ENCODE assay signal across 10 cellular contexts in genomic region chr16:4679854-4680636, GRCh38. TPM values are rescaled to one million over a fixed set of nuclear protein-coding genes. Genes with fewer than 3 reads are reported as not detected.
DNase-seq lines count a peak whose midpoint lies in the region; ATAC-seq and TF ChIP-seq lines count a peak whose summit lies in the region.
"Had no signal": no experiment of that assay in that cellular context is flagged by ENCODE, and none has a peak within 500 bp of the region (broad histone marks: within the 10 kb centered on the region; RNA-seq: fewer than 3 reads in every experiment).

No MANE protein-coding gene starts in this region.

- peaks cover 17% of the 10 kb centered on the region for H3K79me2 ChIP-seq in mammary epithelial cell (ENCODE audit: insufficient read depth, low read length)

- H3K27ac ChIP-seq in mammary epithelial cell (ENCODE audit: insufficient read depth, low read depth, low read length) (peak overlapping the region; percentile 77), lower lobe of right lung (peak overlapping the region; percentile 86), thyroid gland (peak overlapping the region; percentile 28 to 74 (median 56))

- intact Hi-C loops in mammary epithelial cell (cut with micrococcal nuclease) (no loop called here), lower lobe of right lung (cut with DNase I) (no loop called here), thyroid gland (cut with DNase I) (no loop called here)

- peak overlapping the region; percentile 79 for H2AFZ ChIP-seq in mammary epithelial cell (ENCODE audit: low read depth, low read length)

- H3K4me1 ChIP-seq in mammary epithelial cell (ENCODE audit: insufficient read depth, low read length) (peaks cover 53% of the 10 kb centered on the region), lower lobe of right lung (peaks cover 54% of the 10 kb centered on the region), thyroid gland (peaks cover 26 to 31% of the 10 kb centered on the region in 2 donors)

- ATAC-seq in lower lobe of right lung, result peak; percentile 76 to 79
- ATAC-seq in HG02571 (IDR thresholded peaks at IDR 0.05; ENCODE audit: unreplicated experiment), result no peak

- H3K4me2 ChIP-seq in mammary epithelial cell (ENCODE audit: insufficient read depth, low read depth, low read length), result peak overlapping the region; percentile 98

- TF ChIP-seq CTCF in mammary epithelial cell (conservative IDR thresholded peaks at IDR 0.05 in 1 of 2, IDR thresholded peaks at IDR 0.05 in 1 of 2; ENCODE audit: extremely low read depth in 1 of 2, insufficient read depth in 1 of 2, low read depth in 1 of 2, low read length in 2 of 2) (no peak), lower lobe of right lung (IDR thresholded peaks at IDR 0.05) (no peak), thyroid gland (IDR thresholded peaks at IDR 0.05) (no peak), GM10248 (IDR thresholded peaks at IDR 0.05; ENCODE audit: control extremely low read depth, extremely low read depth, low read depth, missing control alignments) (no peak)

- no peak for TF ChIP-seq POLR2A in thyroid gland (IDR thresholded peaks at IDR 0.05)

- no peaks in the 10 kb centered on the region for H3K9me3 ChIP-seq in mammary epithelial cell (replicated peaks; ENCODE audit: insufficient read depth, low read length)
- H3K9me3 ChIP-seq in lower lobe of right lung, result no peaks in the 10 kb centered on the region
- H3K9me3 ChIP-seq in thyroid gland, result no peaks in the 10 kb centered on the region

- DNase-seq in NCI-H2029 (lab: John Stamatoyannopoulos, UW), result peak; percentile 31
- DNase-seq in NCI-H2029 treated with DMSO at 0.1 percent for 48 hours (lab: John Stamatoyannopoulos, UW), result no peak
- DNase-seq in mammary epithelial cell, result peak; percentile 96
- DNase-seq in lower lobe of right lung, result peak; percentile 92
- DNase-seq in thyroid gland, result peak; percentile 43 to 58
- no peak for DNase-seq in DMS153 treated with DMSO at 0.1 percent for 48 hours (lab: John Stamatoyannopoulos, UW; ENCODE audit: unreplicated experiment)
- no peak for DNase-seq in GM10248 (ENCODE audit: extremely low spot score)
- DNase-seq: 8988T, NCI-H1417 treated with DMSO at 0.1 percent for 48 hours had no signal

- POLR2A ChIA-PET in GM10248 (lab: Yijun Ruan, JAX), result no interaction called here

- peaks cover 14% of the 10 kb centered on the region for H3K36me3 ChIP-seq in mammary epithelial cell (ENCODE audit: insufficient read depth, low read length)
- peaks cover 84% of the 10 kb centered on the region for H3K36me3 ChIP-seq in lower lobe of right lung
- peaks cover 29% of the 10 kb centered on the region in 2 donors for H3K36me3 ChIP-seq in thyroid gland

- BruUV-seq in mammary epithelial cell (replicated peaks; lab: Mats Ljungman, UMichigan), result no TSS peak

- H3K4me3 ChIP-seq in mammary epithelial cell (replicated peaks in 1 of 3; ENCODE audit: insufficient read depth in 1 of 3, low read depth in 2 of 3, low read length in 3 of 3) (peak overlapping the region; percentile 44 to 62 (median 51)), lower lobe of right lung (peak overlapping the region; percentile 49), thyroid gland (replicated peaks in 1 of 3) (peak overlapping the region in 1 of 3 donors; percentile 13)

- no peak overlapping the region for H3K9ac ChIP-seq in mammary epithelial cell (ENCODE audit: insufficient read depth, low read length)

- under 1% methylated on average over 37 of the region's 47 CpGs for WGBS in mammary epithelial cell (ENCODE audit: low coverage, missing lambda C conversion rate)
- WGBS in thyroid gland, 2 donors, result 76 to 77% methylated on average over 43 to 47 of the region's 47 CpGs

- in situ Hi-C loops in mammary epithelial cell (cut with MboI; ENCODE audit: low sequenced_read_pairs in 2 of 2), result no loop called here

- dilution Hi-C loops in mammary epithelial cell (cut with HindIII; ENCODE audit: low sequenced_read_pairs), result no loop called here

- H3K27me3 ChIP-seq in mammary epithelial cell (ENCODE audit: insufficient read depth, low read length) (no peaks in the 10 kb centered on the region), lower lobe of right lung (ENCODE audit: low read depth) (no peaks in the 10 kb centered on the region), thyroid gland (no peaks in the 10 kb centered on the region)

- CTCF ChIA-PET in mammary epithelial cell (lab: Charles Lee; ENCODE audit: low non-redundant PET), result no interaction called here
- CTCF ChIA-PET in GM10248 (lab: Yijun Ruan, JAX), result interaction anchor here (0.9 to 1.6 kb wide), 5 partner anchors 10 to 64 kb away, joined by 3 to 4 read pairs (median 3); no protein-coding TSS in a partner anchor

- no peaks in the 10 kb centered on the region for H4K20me1 ChIP-seq in mammary epithelial cell (ENCODE audit: insufficient read depth, low read length)

RNA-seq across cellular contexts. Expression of gene NUDT16L1, which starts 13.3 kb away (rescaled TPM):
- total RNA-seq in mammary epithelial cell (10 to 100 TPM; 13.5 to 26.2 TPM), lower lobe of right lung (27.3 TPM), thyroid gland (10 to 100 TPM; 27.0 to 61.1 (median 38.9) TPM)
- 34.3 TPM for polyA plus RNA-seq in mammary epithelial cell
- polyA minus RNA-seq in mammary epithelial cell, result 15.6 TPM

RNA-seq across cellular contexts. Expression of gene ANKS3, which starts 54.0 kb away (rescaled TPM):
- total RNA-seq in mammary epithelial cell (10 to 100 TPM; 14.5 to 24.3 TPM), lower lobe of right lung (20.6 TPM), thyroid gland (10 to 100 TPM; 22.9 to 35.3 (median 25.1) TPM)
- polyA plus RNA-seq in mammary epithelial cell, result 9.4 TPM
- 13.3 TPM for polyA minus RNA-seq in mammary epithelial cell

RNA-seq across cellular contexts. Expression of gene DNAAF8, which starts 54.3 kb away (rescaled TPM):
- total RNA-seq in mammary epithelial cell, result under 1 TPM; 0.17 to 0.71 TPM
- 0.51 TPM for polyA plus RNA-seq in mammary epithelial cell
- not detected for polyA minus RNA-seq in mammary epithelial cell
- total RNA-seq in lower lobe of right lung, result 3.4 TPM
- total RNA-seq in thyroid gland, result 1 to 10 TPM in 3 of 4 donors, under 1 TPM in 1; 0.25 to 4.1 (median 2.8) TPM

RNA-seq across cellular contexts. Expression of gene MGRN1, which starts 55.4 kb away (rescaled TPM):
- total RNA-seq in mammary epithelial cell (10 to 100 TPM; 34.2 to 64.8 TPM), lower lobe of right lung (75.7 TPM), thyroid gland (10 to 100 TPM; 32.5 to 86.4 (median 57.6) TPM)
- polyA plus RNA-seq in mammary epithelial cell, result 8.2 TPM
- polyA minus RNA-seq in mammary epithelial cell, result 27.9 TPM

Comparison
In these comparisons a context has a peak if more than half of its experiments do, and no peak if none do; other contexts are left out.
1. DNase-seq: peak in NCI-H2029 (single experiment), mammary epithelial cell (single experiment), lower lobe of right lung (single experiment) and thyroid gland (2 of 2); none in NCI-H2029 treated with DMSO at 0.1 percent for 48 hours (single experiment), DMS153 treated with DMSO at 0.1 percent for 48 hours (single experiment) and GM10248 (single experiment).
2. Peak in every context shown above with its lines, with median percentiles within 50 percentile points of each other: H3K27ac ChIP-seq.